Comparison of ENCODE assay signal across 2 cellular contexts in the genomic region with DNA sequence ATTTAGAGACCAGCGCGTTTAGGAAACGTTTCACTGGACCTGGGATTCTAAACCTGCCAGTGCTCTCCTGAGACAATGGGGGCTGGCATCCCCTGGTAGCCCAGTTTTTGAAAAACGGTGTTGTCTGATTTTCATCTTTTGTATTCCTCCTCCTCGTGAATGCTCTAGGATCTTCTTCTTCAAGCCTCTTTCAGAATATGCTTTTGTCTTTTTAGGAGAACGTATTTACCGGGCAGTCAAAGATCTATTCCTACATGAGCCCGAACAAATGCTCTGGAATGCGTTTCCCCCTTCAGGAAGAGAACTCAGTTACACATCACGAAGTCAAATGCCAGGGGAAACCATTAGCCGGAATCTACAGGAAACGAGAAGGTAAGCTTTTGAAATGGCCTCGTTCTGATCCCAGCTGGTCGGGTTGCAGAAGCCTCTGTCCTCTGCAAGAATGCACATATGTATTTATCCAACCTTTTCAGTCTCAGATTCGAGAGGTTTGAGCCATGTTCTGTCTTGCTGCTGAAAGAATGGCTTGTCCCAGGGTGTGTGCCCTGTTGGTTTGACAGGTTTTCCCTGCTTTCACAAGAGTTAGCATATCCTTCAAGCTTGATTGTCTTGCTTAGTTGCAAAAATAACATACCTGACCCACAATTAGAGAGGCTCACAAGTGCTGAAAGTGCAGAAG.
TF ChIP-seq lines count a peak whose summit lies in the region.

No MANE protein-coding gene starts in this region.

TF ChIP-seq in GM12878, 131 proteins besides CTCF, POLR2A, EP300 and RAD21:
- TF ChIP-seq HCFC1 (IDR thresholded peaks at IDR 0.05; ENCODE audit: low read length) = no peak
- TF ChIP-seq, protein P1, sequence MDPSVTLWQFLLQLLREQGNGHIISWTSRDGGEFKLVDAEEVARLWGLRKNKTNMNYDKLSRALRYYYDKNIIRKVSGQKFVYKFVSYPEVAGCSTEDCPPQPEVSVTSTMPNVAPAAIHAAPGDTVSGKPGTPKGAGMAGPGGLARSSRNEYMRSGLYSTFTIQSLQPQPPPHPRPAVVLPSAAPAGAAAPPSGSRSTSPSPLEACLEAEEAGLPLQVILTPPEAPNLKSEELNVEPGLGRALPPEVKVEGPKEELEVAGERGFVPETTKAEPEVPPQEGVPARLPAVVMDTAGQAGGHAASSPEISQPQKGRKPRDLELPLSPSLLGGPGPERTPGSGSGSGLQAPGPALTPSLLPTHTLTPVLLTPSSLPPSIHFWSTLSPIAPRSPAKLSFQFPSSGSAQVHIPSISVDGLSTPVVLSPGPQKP (IDR thresholded peaks at IDR 0.05; ENCODE audit: low read depth, low read length) = no peak
- no peak for TF ChIP-seq CHD2 (IDR thresholded peaks at IDR 0.05; ENCODE audit: borderline replicate concordance, low read depth, low read length)
- TF ChIP-seq CBX5 (IDR thresholded peaks at IDR 0.05; ENCODE audit: low read depth) = no peak
- no peak for TF ChIP-seq ETV6 (conservative IDR thresholded peaks at IDR 0.05 in 1 of 2, IDR thresholded peaks at IDR 0.05 in 1 of 2; ENCODE audit: borderline replicate concordance in 1 of 2, low read depth in 1 of 2)
- TF ChIP-seq POLR2AphosphoS5 (IDR thresholded peaks at IDR 0.05; ENCODE audit: low read length) = no peak
- TF ChIP-seq YY1 (IDR thresholded peaks at IDR 0.05; ENCODE audit: low read depth, low read length) = no peak
- no peak for TF ChIP-seq RAD51 (IDR thresholded peaks at IDR 0.05)
- TF ChIP-seq EZH2 (IDR thresholded peaks at IDR 0.05; ENCODE audit: borderline replicate concordance, control insufficient read depth, low read depth, low read length) = no peak
- TF ChIP-seq FOS (IDR thresholded peaks at IDR 0.05; ENCODE audit: borderline replicate concordance, extremely low read depth, insufficient read length) = no peak
- TF ChIP-seq MTA2 (IDR thresholded peaks at IDR 0.05; ENCODE audit: low read depth) = no peak
- no peak for TF ChIP-seq SMARCA5 (IDR thresholded peaks at IDR 0.05)
- TF ChIP-seq, protein P2, sequence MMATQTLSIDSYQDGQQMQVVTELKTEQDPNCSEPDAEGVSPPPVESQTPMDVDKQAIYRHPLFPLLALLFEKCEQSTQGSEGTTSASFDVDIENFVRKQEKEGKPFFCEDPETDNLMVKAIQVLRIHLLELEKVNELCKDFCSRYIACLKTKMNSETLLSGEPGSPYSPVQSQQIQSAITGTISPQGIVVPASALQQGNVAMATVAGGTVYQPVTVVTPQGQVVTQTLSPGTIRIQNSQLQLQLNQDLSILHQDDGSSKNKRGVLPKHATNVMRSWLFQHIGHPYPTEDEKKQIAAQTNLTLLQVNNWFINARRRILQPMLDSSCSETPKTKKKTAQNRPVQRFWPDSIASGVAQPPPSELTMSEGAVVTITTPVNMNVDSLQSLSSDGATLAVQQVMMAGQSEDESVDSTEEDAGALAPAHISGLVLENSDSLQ (IDR thresholded peaks at IDR 0.05) = no peak
- no peak for TF ChIP-seq SMC3 (IDR thresholded peaks at IDR 0.05; ENCODE audit: borderline replicate concordance, low read length)
- no peak for TF ChIP-seq SRF (IDR thresholded peaks at IDR 0.05; ENCODE audit: low read depth in 2 of 2, low read length in 2 of 2)

TF ChIP-seq in HepG2, 621 proteins besides CTCF, POLR2A, EP300 and RAD21:
- TF ChIP-seq, protein P3, sequence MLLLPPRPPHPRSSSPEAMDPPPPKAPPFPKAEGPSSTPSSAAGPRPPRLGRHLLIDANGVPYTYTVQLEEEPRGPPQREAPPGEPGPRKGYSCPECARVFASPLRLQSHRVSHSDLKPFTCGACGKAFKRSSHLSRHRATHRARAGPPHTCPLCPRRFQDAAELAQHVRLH (CRISPR knock-in tag; IDR thresholded peaks at IDR 0.05; ENCODE audit: borderline replicate concordance, low read depth) = no peak
- 0 out of 2 replicates have a peak, but pooled peaks have one; percentile 27 for TF ChIP-seq ZNF607 (CRISPR knock-in tag; IDR thresholded peaks at IDR 0.05; ENCODE audit: borderline replicate concordance)
- TF ChIP-seq ISX (CRISPR knock-in tag; conservative IDR thresholded peaks at IDR 0.05) = no peak
- TF ChIP-seq, protein P4, sequence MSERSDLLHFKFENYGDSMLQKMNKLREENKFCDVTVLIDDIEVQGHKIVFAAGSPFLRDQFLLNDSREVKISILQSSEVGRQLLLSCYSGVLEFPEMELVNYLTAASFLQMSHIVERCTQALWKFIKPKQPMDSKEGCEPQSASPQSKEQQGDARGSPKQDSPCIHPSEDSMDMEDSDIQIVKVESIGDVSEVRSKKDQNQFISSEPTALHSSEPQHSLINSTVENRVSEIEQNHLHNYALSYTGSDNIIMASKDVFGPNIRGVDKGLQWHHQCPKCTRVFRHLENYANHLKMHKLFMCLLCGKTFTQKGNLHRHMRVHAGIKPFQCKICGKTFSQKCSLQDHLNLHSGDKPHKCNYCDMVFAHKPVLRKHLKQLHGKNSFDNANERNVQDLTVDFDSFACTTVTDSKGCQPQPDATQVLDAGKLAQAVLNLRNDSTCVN (CRISPR knock-in tag; IDR thresholded peaks at IDR 0.05; ENCODE audit: borderline replicate concordance) = no peak
TF ChIP-seq in HepG2: peak in this region for 1.
